ENCODE assay signal across 1 cellular context in genomic region chr3:46978985-46979944, GRCh38.
TF ChIP-seq lines count a peak whose summit lies in the region.

Gene NBEAL2, plus strand, starts transcription at chr3:46979666. Its CDS starts 196 bp downstream, at chr3:46979862.

TF ChIP-seq in HEK293, 187 proteins besides CTCF, POLR2A, EP300 and RAD21 (continued from another document and continues in another):
- TF ChIP-seq KLF17 (tag by site-specific recombination; IDR thresholded peaks at IDR 0.05) (no peak), ZBTB21 (tag by site-specific recombination; IDR thresholded peaks at IDR 0.05) (no peak), ZNF768 (tag by site-specific recombination; IDR thresholded peaks at IDR 0.05) (no peak), ZNF501 (tag by site-specific recombination; IDR thresholded peaks at IDR 0.05) (no peak), ZSCAN4 (tag by site-specific recombination; IDR thresholded peaks at IDR 0.05) (no peak), ZNF114 (tag by site-specific recombination; IDR thresholded peaks at IDR 0.05) (no peak), ZNF426 (tag by site-specific recombination; IDR thresholded peaks at IDR 0.05) (no peak), ZBTB26 (tag by site-specific recombination; optimal IDR thresholded peaks at IDR 0.05) (peak; percentile 61), TRIM28 (IDR thresholded peaks at IDR 0.05; ENCODE audit: borderline replicate concordance, low read length) (no peak), ZNF280C (tag by site-specific recombination; IDR thresholded peaks at IDR 0.05) (no peak), ZNF19 (tag by site-specific recombination; IDR thresholded peaks at IDR 0.05; ENCODE audit: low read depth) (no peak), PRDM6 (tag by site-specific recombination; IDR thresholded peaks at IDR 0.05) (no peak), TCF7L2 (IDR thresholded peaks at IDR 0.05; ENCODE audit: borderline replicate concordance, low read depth, low read length) (no peak), ZNF174 (tag by site-specific recombination; IDR thresholded peaks at IDR 0.05) (no peak), ZNF423 (tag by site-specific recombination; IDR thresholded peaks at IDR 0.05) (peak; percentile 79), ZBTB10 (tag by site-specific recombination; IDR thresholded peaks at IDR 0.05) (no peak), BCL6B (tag by site-specific recombination; IDR thresholded peaks at IDR 0.05) (no peak), ZNF416 (tag by site-specific recombination; IDR thresholded peaks at IDR 0.05) (no peak), EGR2 (tag by site-specific recombination; IDR thresholded peaks at IDR 0.05; ENCODE audit: low read depth) (0 out of 2 replicates have a peak, but pooled peaks have one; percentile 17), YY1 (tag by site-specific recombination; IDR thresholded peaks at IDR 0.05) (peak; percentile 39; the same call in 1 of the 2 replicates), MYNN (tag by site-specific recombination; IDR thresholded peaks at IDR 0.05; ENCODE audit: borderline replicate concordance) (no peak), ZBTB44 (tag by site-specific recombination; IDR thresholded peaks at IDR 0.05) (no peak), ZNF26 (tag by site-specific recombination; IDR thresholded peaks at IDR 0.05) (no peak), ZNF138 (tag by site-specific recombination; IDR thresholded peaks at IDR 0.05; ENCODE audit: borderline replicate concordance) (no peak), ZNF677 (tag by site-specific recombination; IDR thresholded peaks at IDR 0.05) (no peak), ZNF133 (tag by site-specific recombination; IDR thresholded peaks at IDR 0.05) (no peak), SCRT1 (tag by site-specific recombination; IDR thresholded peaks at IDR 0.05; ENCODE audit: borderline replicate concordance) (peak; percentile 87), ZNF777 (tag by site-specific recombination; IDR thresholded peaks at IDR 0.05; ENCODE audit: borderline replicate concordance) (peak; percentile 50; the same call in 1 of the 2 replicates), ZNF692 (tag by site-specific recombination; IDR thresholded peaks at IDR 0.05) (peak; percentile 46; the same call in 1 of the 2 replicates), ZNF169 (tag by site-specific recombination; IDR thresholded peaks at IDR 0.05) (no peak), ZNF624 (tag by site-specific recombination; IDR thresholded peaks at IDR 0.05) (no peak), OSR2 (tag by site-specific recombination; IDR thresholded peaks at IDR 0.05) (peak; percentile 42; the same call in 1 of the 2 replicates), ZNF843 (tag by site-specific recombination; IDR thresholded peaks at IDR 0.05) (0 out of 2 replicates have a peak, but pooled peaks have one; percentile 27), BCL11A (tag by site-specific recombination; IDR thresholded peaks at IDR 0.05; ENCODE audit: low read depth) (no peak), ZNF513 (tag by site-specific recombination; IDR thresholded peaks at IDR 0.05) (no peak), ATF2 (tag by site-specific recombination; IDR thresholded peaks at IDR 0.05; ENCODE audit: low read depth) (no peak)
